22 cellular contexts compared by ENCODE assay signal in genomic region chr9:14089051-14089798, GRCh38.
DNase-seq lines count a peak whose midpoint lies in the region; ATAC-seq and TF ChIP-seq lines count a peak whose summit lies in the region.
"Had no signal": no experiment of that assay in that cellular context is flagged by ENCODE, and none has a peak within 500 bp of the region (broad histone marks: within the 10 kb centered on the region; RNA-seq: fewer than 3 reads in every experiment).

No MANE protein-coding gene starts in this region.

- peak; percentile 43 for ATAC-seq in GM18508 (IDR thresholded peaks at IDR 0.05; ENCODE audit: insufficient read depth, unreplicated experiment)
- peak; percentile 38 for ATAC-seq in HG02885 (IDR thresholded peaks at IDR 0.05; ENCODE audit: poor library complexity, unreplicated experiment)
- ATAC-seq in HG03439 (IDR thresholded peaks at IDR 0.05; ENCODE audit: unreplicated experiment): no peak
- ATAC-seq: HepG2; naive thymus-derived CD8-positive, alpha-beta T cell; sciatic nerve had no signal

- WGBS in endodermal cell (ENCODE audit: insufficient coverage in 1 of 2, insufficient read length in 1 of 2), 2 experiments: 80 to 83% methylated on average over 1 to 2 of the region's 4 CpGs

- H3K27me3 Mint-ChIP-seq in brain (no peaks in the 10 kb centered on the region), nephron (ENCODE audit: low read depth) (no peaks in the 10 kb centered on the region), endodermal cell (ENCODE audit: insufficient read depth) (no peaks in the 10 kb centered on the region)
- H3K27me3 Mint-ChIP-seq: activated CD4-positive, alpha-beta memory T cell treated with anti-CD3 and anti-CD28 coated beads for 36 hours; memory B cell; naive thymus-derived CD8-positive, alpha-beta T cell had no signal

- TF ChIP-seq CTCF in brain (conservative IDR thresholded peaks at IDR 0.05) (no peak), nephron (IDR thresholded peaks at IDR 0.05; ENCODE audit: unreplicated experiment in 3 of 3) (no peak), endodermal cell (conservative IDR thresholded peaks at IDR 0.05) (no peak)

- H3K36me3 Mint-ChIP-seq in brain (peaks cover 46% of the 10 kb centered on the region), nephron (ENCODE audit: low read depth) (peaks cover 57% of the 10 kb centered on the region), endodermal cell (ENCODE audit: low read depth) (no peaks in the 10 kb centered on the region)
- H3K36me3 Mint-ChIP-seq: activated CD4-positive, alpha-beta memory T cell treated with anti-CD3 and anti-CD28 coated beads for 36 hours; memory B cell; naive thymus-derived CD8-positive, alpha-beta T cell had no signal

- H3K27ac ChIP-seq in endodermal cell (ENCODE audit: low read depth, low read length): no peak overlapping the region
- H3K27ac ChIP-seq: C4-2B, esophagus muscularis mucosa, testis, VCaP had no signal

- peak overlapping the region in 1 of 5 experiments; percentile 18 for H3K4me3 Mint-ChIP-seq in brain
- peak overlapping the region in 1 of 3 experiments; percentile 32 for H3K4me3 Mint-ChIP-seq in nephron
- H3K4me3 Mint-ChIP-seq in endodermal cell: no peak overlapping the region
- H3K4me3 Mint-ChIP-seq: activated CD4-positive, alpha-beta memory T cell treated with anti-CD3 and anti-CD28 coated beads for 36 hours; memory B cell; naive thymus-derived CD8-positive, alpha-beta T cell had no signal

- DNase-seq in endodermal cell (no peak), NCI-H524 (lab: John Stamatoyannopoulos, UW) (no peak), DMS53 treated with DMSO at 0.1 percent for 48 hours (lab: John Stamatoyannopoulos, UW; ENCODE audit: unreplicated experiment) (no peak)
- DNase-seq: activated CD4-positive, alpha-beta memory T cell treated with anti-CD3 and anti-CD28 coated beads for 36 hours; activated gamma-delta T cell; activated T-cell treated with anti-CD3 and anti-CD28 coated beads for 4 hours; effector CD8-positive, alpha-beta T cell; glutamatergic neuron; naive thymus-derived CD8-positive, alpha-beta T cell; NCI-H1436; testis had no signal

- no peaks in the 10 kb centered on the region for H3K9me3 ChIP-seq in endodermal cell (ENCODE audit: control insufficient read depth, low read length)
- H3K9me3 ChIP-seq: esophagus muscularis mucosa, testis had no signal

- no peak overlapping the region for H3K4me3 ChIP-seq in endodermal cell (ENCODE audit: low read length)
- H3K4me3 ChIP-seq: esophagus muscularis mucosa, testis had no signal

- H3K27ac Mint-ChIP-seq in brain: peak overlapping the region; percentile 16 to 89 (median 80)
- peak overlapping the region; percentile 88 to 91 (median 90) for H3K27ac Mint-ChIP-seq in nephron
- H3K27ac Mint-ChIP-seq in endodermal cell: no peak overlapping the region
- H3K27ac Mint-ChIP-seq: activated CD4-positive, alpha-beta memory T cell treated with anti-CD3 and anti-CD28 coated beads for 36 hours; memory B cell; naive thymus-derived CD8-positive, alpha-beta T cell had no signal

- no peaks in the 10 kb centered on the region for H3K36me3 ChIP-seq in endodermal cell (ENCODE audit: control insufficient read depth, insufficient read depth, low read length)

- H3K4me1 Mint-ChIP-seq in brain (peaks cover 59% of the 10 kb centered on the region), nephron (peaks cover 74% of the 10 kb centered on the region), endodermal cell (peaks cover 17% of the 10 kb centered on the region)
- H3K4me1 Mint-ChIP-seq: memory B cell; naive thymus-derived CD8-positive, alpha-beta T cell had no signal

- no peaks in the 10 kb centered on the region for H3K27me3 ChIP-seq in endodermal cell (ENCODE audit: control insufficient read depth, insufficient read depth, low read length, poor library complexity, severe bottlenecking)
- H3K27me3 ChIP-seq: esophagus muscularis mucosa, testis had no signal

- no peak overlapping the region for H3K9ac ChIP-seq in endodermal cell (ENCODE audit: extremely low read depth, low read length, poor library complexity, severe bottlenecking)

- no peaks in the 10 kb centered on the region for H3K9me3 Mint-ChIP-seq in brain
- H3K9me3 Mint-ChIP-seq in nephron: no peaks in the 10 kb centered on the region
- H3K9me3 Mint-ChIP-seq in endodermal cell: no peaks in the 10 kb centered on the region
- H3K9me3 Mint-ChIP-seq: activated CD4-positive, alpha-beta memory T cell treated with anti-CD3 and anti-CD28 coated beads for 36 hours; memory B cell had no signal

- no peaks in the 10 kb centered on the region for H3K4me1 ChIP-seq in endodermal cell (ENCODE audit: control insufficient read depth, insufficient read depth, low read length)
- H3K4me1 ChIP-seq: esophagus muscularis mucosa, testis had no signal
